In the genomic region with DNA sequence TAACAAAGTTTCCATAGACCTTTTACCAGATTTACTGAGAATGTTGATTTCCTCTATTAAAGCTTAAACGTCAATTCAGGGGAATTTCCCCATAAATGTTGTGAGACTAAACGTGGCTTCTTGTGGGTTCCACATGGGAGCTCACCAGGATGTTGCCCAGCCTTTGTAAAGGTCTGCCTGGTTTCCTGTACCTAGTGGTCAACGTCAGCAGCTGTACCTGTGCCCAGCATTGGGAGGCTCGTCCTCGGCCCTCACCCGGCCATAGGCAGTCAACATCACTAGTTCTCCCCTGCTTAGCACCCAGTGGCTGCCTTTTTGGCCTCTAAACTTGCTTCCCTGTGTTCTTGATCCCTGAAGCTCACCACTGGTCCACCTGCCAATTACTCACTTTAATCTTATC, we compare ENCODE assay signal across 11 cellular contexts. TPM values are rescaled to one million over a fixed set of nuclear protein-coding genes. Genes with fewer than 3 reads are reported as not detected.
DNase-seq lines count a peak whose midpoint lies in the region; ATAC-seq and TF ChIP-seq lines count a peak whose summit lies in the region.
"Had no signal": no experiment of that assay in that cellular context is flagged by ENCODE, and none has a peak within 500 bp of the region (broad histone marks: within the 10 kb centered on the region; RNA-seq: fewer than 3 reads in every experiment).

No MANE protein-coding gene starts in this region.

- H3K79me2 ChIP-seq in OCI-LY7 (ENCODE audit: insufficient read depth, low read depth, low read length), result no peaks in the 10 kb centered on the region

- no TSS peak for BruUV-seq in OCI-LY7 (replicated peaks; lab: Mats Ljungman, UMichigan)

- H3K4me1 Mint-ChIP-seq in activated CD8-positive, alpha-beta T cell treated with anti-CD3 and anti-CD28 coated beads for 36 hours (ENCODE audit: low read depth), result peaks cover 36% of the 10 kb centered on the region
- H3K4me1 Mint-ChIP-seq in activated CD8-positive, alpha-beta T cell treated with anti-CD3 and anti-CD28 coated beads, Interleukin-2, amount 10 ng/mL, durations not matched to agents 7 days and 5 days (ENCODE audit: low read depth), result peaks cover 18% of the 10 kb centered on the region
- H3K4me1 Mint-ChIP-seq in stimulated activated naive CD8-positive, alpha-beta T cell treated with anti-CD3 and anti-CD28 coated beads, Interleukin-15, Interleukin-2, amounts not matched to agents 100 ng/mL and 50 ng/mL, for 24 hours (ENCODE audit: low read depth), result peaks cover 71% of the 10 kb centered on the region

- H3K9me3 ChIP-seq in OCI-LY7 (ENCODE audit: low read length), result no peaks in the 10 kb centered on the region; the same call in 1 of the 2 replicates
- H3K9me3 ChIP-seq: adrenal gland, neutrophil had no signal

- H3K27me3 Mint-ChIP-seq in activated CD8-positive, alpha-beta T cell treated with anti-CD3 and anti-CD28 coated beads for 36 hours, result peaks cover 1% of the 10 kb centered on the region
- no peaks in the 10 kb centered on the region for H3K27me3 Mint-ChIP-seq in activated CD8-positive, alpha-beta T cell treated with anti-CD3 and anti-CD28 coated beads, Interleukin-2, amount 10 ng/mL, durations not matched to agents 7 days and 5 days (ENCODE audit: low read depth)
- no peaks in the 10 kb centered on the region for H3K27me3 Mint-ChIP-seq in stimulated activated naive CD8-positive, alpha-beta T cell treated with anti-CD3 and anti-CD28 coated beads, Interleukin-15, Interleukin-2, amounts not matched to agents 100 ng/mL and 50 ng/mL, for 24 hours

- no peaks in the 10 kb centered on the region for H3K9me2 ChIP-seq in OCI-LY7 (ENCODE audit: insufficient read depth, low read length)

- peak overlapping the region; percentile 44 for H3K27ac ChIP-seq in OCI-LY7 (ENCODE audit: low read depth, low read length, poor library complexity, severe bottlenecking)
- H3K27ac ChIP-seq: adrenal gland, neutrophil had no signal

- TF ChIP-seq CTCF in activated CD8-positive, alpha-beta T cell treated with anti-CD3 and anti-CD28 coated beads for 36 hours (IDR thresholded peaks at IDR 0.05), result no peak
- TF ChIP-seq CTCF in OCI-LY7 (conservative IDR thresholded peaks at IDR 0.05; ENCODE audit: low read length), result no peak
- TF ChIP-seq CTCF in omental fat pad (IDR thresholded peaks at IDR 0.05), result no peak

- H3K27ac Mint-ChIP-seq in activated CD8-positive, alpha-beta T cell treated with anti-CD3 and anti-CD28 coated beads for 36 hours, result peak overlapping the region; percentile 57
- no peak overlapping the region for H3K27ac Mint-ChIP-seq in activated CD8-positive, alpha-beta T cell treated with anti-CD3 and anti-CD28 coated beads, Interleukin-2, amount 10 ng/mL, durations not matched to agents 7 days and 5 days
- H3K27ac Mint-ChIP-seq in stimulated activated naive CD8-positive, alpha-beta T cell treated with anti-CD3 and anti-CD28 coated beads, Interleukin-15, Interleukin-2, amounts not matched to agents 100 ng/mL and 50 ng/mL, for 24 hours, result peak overlapping the region; percentile 87

- peaks cover 63% of the 10 kb centered on the region for H3K4me1 ChIP-seq in OCI-LY7 (ENCODE audit: insufficient read depth, low read length, poor library complexity, severe bottlenecking)
- H3K4me1 ChIP-seq: adrenal gland had no signal

- peak overlapping the region; percentile 68 for H3K4me2 ChIP-seq in OCI-LY7 (ENCODE audit: low read length)

- peaks cover 8% of the 10 kb centered on the region for H3K36me3 Mint-ChIP-seq in activated CD8-positive, alpha-beta T cell treated with anti-CD3 and anti-CD28 coated beads for 36 hours (ENCODE audit: low read depth)
- H3K36me3 Mint-ChIP-seq in activated CD8-positive, alpha-beta T cell treated with anti-CD3 and anti-CD28 coated beads, Interleukin-2, amount 10 ng/mL, durations not matched to agents 7 days and 5 days (ENCODE audit: low read depth), result no peaks in the 10 kb centered on the region
- H3K36me3 Mint-ChIP-seq in stimulated activated naive CD8-positive, alpha-beta T cell treated with anti-CD3 and anti-CD28 coated beads, Interleukin-15, Interleukin-2, amounts not matched to agents 100 ng/mL and 50 ng/mL, for 24 hours (ENCODE audit: low read depth), result no peaks in the 10 kb centered on the region

- peak; percentile 58 for ATAC-seq in activated CD8-positive, alpha-beta T cell treated with anti-CD3 and anti-CD28 coated beads for 36 hours
- no peak for ATAC-seq in activated CD8-positive, alpha-beta T cell treated with anti-CD3 and anti-CD28 coated beads, Interleukin-2, amount 10 ng/mL, durations not matched to agents 7 days and 5 days
- ATAC-seq in HG02678 (IDR thresholded peaks at IDR 0.05; ENCODE audit: unreplicated experiment) (peak; percentile 48), omental fat pad (ENCODE audit: low FRiP score) (no peak)

- peak overlapping the region; percentile 28 for H3K4me3 ChIP-seq in OCI-LY7 (ENCODE audit: low read depth, low read length, poor library complexity, severe bottlenecking)
- H3K4me3 ChIP-seq: adrenal gland had no signal

- CTCF ChIA-PET in activated CD8-positive, alpha-beta T cell treated with anti-CD3 and anti-CD28 coated beads for 36 hours (lab: Charles Lee), result interaction anchor here (0.9 to 1.5 kb wide), 5 partner anchors 10 to 221 kb away, joined by 3 to 8 read pairs (median 4); no protein-coding TSS in a partner anchor
- CTCF ChIA-PET in activated CD8-positive, alpha-beta T cell treated with anti-CD3 and anti-CD28 coated beads, Interleukin-2, amount 10 ng/mL, durations not matched to agents 7 days and 5 days (lab: Charles Lee), result interaction anchor here (0.9 to 1.9 kb wide), 4 partner anchors 12 to 300 kb away, joined by 3 to 9 read pairs (median 4); no protein-coding TSS in a partner anchor
- CTCF ChIA-PET in OCI-LY7 (lab: Charles Lee; ENCODE audit: unreplicated experiment), result interaction anchor here (0.6 to 0.9 kb wide), 2 partner anchors 15 to 1243 kb away, joined by 3 read pairs; no protein-coding TSS in a partner anchor

- no peak overlapping the region for H3K4me3 Mint-ChIP-seq in activated CD8-positive, alpha-beta T cell treated with anti-CD3 and anti-CD28 coated beads for 36 hours
- H3K4me3 Mint-ChIP-seq in activated CD8-positive, alpha-beta T cell treated with anti-CD3 and anti-CD28 coated beads, Interleukin-2, amount 10 ng/mL, durations not matched to agents 7 days and 5 days, result no peak overlapping the region
- H3K4me3 Mint-ChIP-seq in stimulated activated naive CD8-positive, alpha-beta T cell treated with anti-CD3 and anti-CD28 coated beads, Interleukin-15, Interleukin-2, amounts not matched to agents 100 ng/mL and 50 ng/mL, for 24 hours, result no peak overlapping the region

- peak; percentile 35 for DNase-seq in activated CD8-positive, alpha-beta T cell treated with anti-CD3 and anti-CD28 coated beads for 36 hours
- DNase-seq in activated CD8-positive, alpha-beta T cell treated with anti-CD3 and anti-CD28 coated beads, Interleukin-2, amount 10 ng/mL, durations not matched to agents 7 days and 5 days, result no peak
- DNase-seq in OCI-LY7 (ENCODE audit: low spot score) (peak; percentile 75), omental fat pad (ENCODE audit: low spot score) (no peak), NCI-H345 treated with DMSO at 0.1 percent for 48 hours (lab: John Stamatoyannopoulos, UW; ENCODE audit: unreplicated experiment) (no peak), T-helper 1 cell (no peak)
- DNase-seq: adrenal gland; stimulated activated CD4-positive, alpha-beta T cell treated with anti-CD3 and anti-CD28 coated beads, Interleukin-4, amount 100 ng/mL, for 4 hours had no signal

- H3K36me3 ChIP-seq in OCI-LY7 (ENCODE audit: insufficient read depth, low read length), result no peaks in the 10 kb centered on the region; the same call in 1 of the 2 replicates
- H3K36me3 ChIP-seq: adrenal gland, neutrophil had no signal

- intact Hi-C loops in activated CD8-positive, alpha-beta T cell treated with anti-CD3 and anti-CD28 coated beads for 36 hours (cut with micrococcal nuclease), result no loop called here
- intact Hi-C loops in OCI-LY7 (cut with micrococcal nuclease; ENCODE audit: unreplicated experiment), result no loop called here

- H2AFZ ChIP-seq in OCI-LY7 (ENCODE audit: low read length), result peak overlapping the region; percentile 91; the same call in 1 of the 2 replicates

- peaks cover 6% of the 10 kb centered on the region for H3K9me3 Mint-ChIP-seq in activated CD8-positive, alpha-beta T cell treated with anti-CD3 and anti-CD28 coated beads for 36 hours
- H3K9me3 Mint-ChIP-seq in activated CD8-positive, alpha-beta T cell treated with anti-CD3 and anti-CD28 coated beads, Interleukin-2, amount 10 ng/mL, durations not matched to agents 7 days and 5 days (ENCODE audit: insufficient read depth), result no peaks in the 10 kb centered on the region
- H3K9me3 Mint-ChIP-seq in stimulated activated naive CD8-positive, alpha-beta T cell treated with anti-CD3 and anti-CD28 coated beads, Interleukin-15, Interleukin-2, amounts not matched to agents 100 ng/mL and 50 ng/mL, for 24 hours, result no peaks in the 10 kb centered on the region

- H4K20me1 ChIP-seq in OCI-LY7 (ENCODE audit: insufficient read depth, low read length), result no peaks in the 10 kb centered on the region

- POLR2A ChIA-PET in activated CD8-positive, alpha-beta T cell treated with anti-CD3 and anti-CD28 coated beads for 36 hours (lab: Charles Lee), result interaction anchor here (0.8 to 1.2 kb wide), 3 partner anchors 9 to 23 kb away, joined by 3 to 4 read pairs (median 3); a partner anchor contains a TSS
- POLR2A ChIA-PET in activated CD8-positive, alpha-beta T cell treated with anti-CD3 and anti-CD28 coated beads, Interleukin-2, amount 10 ng/mL, durations not matched to agents 7 days and 5 days (lab: Charles Lee), result interaction anchor here (0.9 to 1.0 kb wide), 2 partner anchors 15 to 98 kb away, joined by 3 to 4 read pairs; no protein-coding TSS in a partner anchor
- POLR2A ChIA-PET in OCI-LY7 (lab: Charles Lee), result interaction anchor here (0.6 to 3.0 kb wide), 11 partner anchors 9 to 655 kb away, joined by 3 to 21 read pairs (median 4); a partner anchor contains a TSS

RNA-seq across cellular contexts. Expression of a gene that starts 22.1 kb away (rescaled TPM):
- total RNA-seq in activated CD8-positive, alpha-beta T cell treated with anti-CD3 and anti-CD28 coated beads for 36 hours, result 10 to 100 TPM; 24.4 to 24.7 TPM
- total RNA-seq in activated CD8-positive, alpha-beta T cell treated with anti-CD3 and anti-CD28 coated beads, Interleukin-2, amount 10 ng/mL, durations not matched to agents 7 days and 5 days, result 10 to 100 TPM; 10.0 to 10.1 TPM
- 26.2 and 29.7 TPM in 2 replicates for total RNA-seq in OCI-LY7 (2014; rRNA removed; shearing (Covaris generic))
- total RNA-seq in OCI-LY7 (2022) (12.1 and 15.0 TPM in 2 replicates), omental fat pad (10 to 100 TPM in 2 of 4 donors, 1 to 10 TPM in 2; 4.9 to 20.4 (median 12.4) TPM)

Comparison
In these comparisons a context has a peak if more than half of its experiments do, and no peak if none do; other contexts are left out.
1. ATAC-seq: peak in activated CD8-positive, alpha-beta T cell treated with anti-CD3 and anti-CD28 coated beads for 36 hours (single experiment) and HG02678 (single experiment); none in activated CD8-positive, alpha-beta T cell treated with anti-CD3 and anti-CD28 coated beads, Interleukin-2, amount 10 ng/mL, durations not matched to agents 7 days and 5 days (single experiment) and omental fat pad (single experiment).
2. DNase-seq: peak in activated CD8-positive, alpha-beta T cell treated with anti-CD3 and anti-CD28 coated beads for 36 hours (single experiment) and OCI-LY7 (single experiment); none in activated CD8-positive, alpha-beta T cell treated with anti-CD3 and anti-CD28 coated beads, Interleukin-2, amount 10 ng/mL, durations not matched to agents 7 days and 5 days (single experiment), omental fat pad (single experiment), NCI-H345 treated with DMSO at 0.1 percent for 48 hours (single experiment) and T-helper 1 cell (0 of 5).